ENCODE assay signal across 16 cellular contexts in genomic region chr2:157722580-157723234, GRCh38.
A peak's percentile ranks its signal among the peaks of the same experiment; 100 is the strongest.
DNase-seq lines count a peak whose midpoint lies in the region; ATAC-seq, FAIRE-seq and TF ChIP-seq lines count a peak whose summit lies in the region.
"Had no signal": no experiment of that assay in that cellular context is flagged by ENCODE, and none has a peak within 500 bp of the region (broad histone marks: within the 10 kb centered on the region; RNA-seq: fewer than 3 reads in every experiment).

No MANE protein-coding gene starts in this region.

- TF ChIP-seq RAD21 in IMR-90 (IDR thresholded peaks at IDR 0.05; ENCODE audit: low read length), result no peak

- intact Hi-C loops in IMR-90 (cut with micrococcal nuclease), result no loop called here
- intact Hi-C loops in OCI-LY7 (cut with micrococcal nuclease; ENCODE audit: unreplicated experiment), result no loop called here

- H3K56ac ChIP-seq in IMR-90 (ENCODE audit: extremely low read depth, insufficient read depth, low read length), result no peak overlapping the region

- H4K91ac ChIP-seq in IMR-90 (ENCODE audit: insufficient read depth, low read depth, low read length), result no peak overlapping the region

- H3K27me3 ChIP-seq in IMR-90 (ENCODE audit: control insufficient read depth, insufficient read depth, low read length), result no peaks in the 10 kb centered on the region
- H3K27me3 ChIP-seq: left lung, SJSA1, vagina had no signal

- CTCF ChIA-PET in IMR-90 (lab: Yijun Ruan, JAX) (no interaction called here), OCI-LY7 (lab: Charles Lee; ENCODE audit: unreplicated experiment) (no interaction called here)

- no peak overlapping the region for H3K23ac ChIP-seq in IMR-90 (ENCODE audit: low read depth, low read length)

- H2AK9ac ChIP-seq in IMR-90 (replicated peaks; ENCODE audit: low read depth, low read length, poor library complexity), result no peak overlapping the region

- H3K18ac ChIP-seq in IMR-90 (ENCODE audit: low read depth, low read length), result no peak overlapping the region

- H2BK20ac ChIP-seq in IMR-90 (ENCODE audit: low read depth, low read length), result no peak overlapping the region

- H3K79me1 ChIP-seq in IMR-90 (ENCODE audit: low read depth in 1 of 2, low read length in 2 of 2), result no peaks in the 10 kb centered on the region; a peak in 1 of 4 replicates

- H3K9ac ChIP-seq in IMR-90 (ENCODE audit: low read depth, low read length), result no peak overlapping the region

- no peaks in the 10 kb centered on the region for H3K9me1 ChIP-seq in IMR-90 (ENCODE audit: insufficient read depth, low read length)

- H3K36me3 ChIP-seq in IMR-90 (ENCODE audit: control insufficient read depth, insufficient read depth, low read length) (peaks cover 2% of the 10 kb centered on the region; the same call in 1 of the 2 replicates), OCI-LY7 (ENCODE audit: insufficient read depth, low read length) (no peaks in the 10 kb centered on the region)
- H3K36me3 ChIP-seq: SJSA1 had no signal

- H4K5ac ChIP-seq in IMR-90 (ENCODE audit: low read depth, low read length), result no peak overlapping the region

- H3K27ac ChIP-seq in IMR-90 (ENCODE audit: insufficient read depth, low read length) (no peak overlapping the region), OCI-LY7 (ENCODE audit: low read depth, low read length, poor library complexity, severe bottlenecking) (no peak overlapping the region)
- H3K27ac ChIP-seq: left lung, SJSA1, vagina had no signal

- H2BK5ac ChIP-seq in IMR-90 (ENCODE audit: low read depth, low read length, poor library complexity, severe bottlenecking), result no peak overlapping the region

- H2BK15ac ChIP-seq in IMR-90 (ENCODE audit: low read depth, low read length), result no peak overlapping the region

- ATAC-seq in IMR-90 (ENCODE audit: low read depth) (no peak), HG03039 (IDR thresholded peaks at IDR 0.05; ENCODE audit: unreplicated experiment) (no peak)
- ATAC-seq: left lung had no signal

- H3K4me1 ChIP-seq in IMR-90 (ENCODE audit: control insufficient read depth, insufficient read depth, low read length) (no peaks in the 10 kb centered on the region), OCI-LY7 (ENCODE audit: insufficient read depth, low read length, poor library complexity, severe bottlenecking) (no peaks in the 10 kb centered on the region)
- H3K4me1 ChIP-seq: left lung, SJSA1, vagina had no signal

- in situ Hi-C loops in IMR-90 (cut with MboI; ENCODE audit: low sequenced_read_pairs), result no loop called here

- peak; percentile 3 for DNase-seq in CD1c-positive myeloid dendritic cell (ENCODE audit: extremely low spot score)
- peak; percentile 11 for DNase-seq in IMR-90
- DNase-seq in OCI-LY7 (ENCODE audit: low spot score), result peak; percentile 31
- DNase-seq in epithelial cell of esophagus (ENCODE audit: low read depth), result peak; percentile 7
- DNase-seq in stimulated activated CD4-positive, alpha-beta T cell treated with anti-CD3 and anti-CD28 coated beads, Interleukin-2, amount 100 ng/mL, for 24 hours, result no peak
- no peak for DNase-seq in GM12891 (ENCODE audit: insufficient read length, low spot score)
- no peak for DNase-seq in medulla oblongata (ENCODE audit: extremely low spot score)
- DNase-seq: activated CD4-positive, CD25-positive, alpha-beta regulatory T cell treated with anti-CD3 and anti-CD28 coated beads, Interleukin-2, amount 50 U/mL, for 72 hours; activated gamma-delta T cell; glutamatergic neuron; left lung; NCI-H446 treated with DMSO at 0.1 percent for 48 hours had no signal

- POLR2A ChIA-PET in IMR-90 (lab: Charles Lee; ENCODE audit: unreplicated experiment) (no interaction called here), OCI-LY7 (lab: Charles Lee) (no interaction called here)

- no peaks in the 10 kb centered on the region for H3K9me2 ChIP-seq in OCI-LY7 (ENCODE audit: insufficient read depth, low read length)

- dilution Hi-C loops in IMR-90 (cut with HindIII; ENCODE audit: low sequenced_read_pairs, unreplicated experiment), result no loop called here

- H3K4me3 ChIP-seq in IMR-90 (ENCODE audit: insufficient read depth, low read depth, low read length) (no peak overlapping the region), OCI-LY7 (ENCODE audit: low read depth, low read length, poor library complexity, severe bottlenecking) (no peak overlapping the region), epithelial cell of esophagus (ENCODE audit: low read length) (no peak overlapping the region)
- H3K4me3 ChIP-seq: left lung, SJSA1, vagina had no signal

- H4K8ac ChIP-seq in IMR-90 (ENCODE audit: low read depth in 2 of 2, low read length in 2 of 2), result no peak overlapping the region

- no CpG with 5 or more reads among the region's 3 CpGs for WGBS in IMR-90 (ENCODE audit: extremely low coverage in 2 of 2, insufficient read length in 1 of 2), 2 experiments

- H3K4me2 ChIP-seq in IMR-90 (ENCODE audit: low read depth, low read length) (no peak overlapping the region), OCI-LY7 (ENCODE audit: low read length) (no peak overlapping the region)

- no peak overlapping the region for H3K14ac ChIP-seq in IMR-90 (replicated peaks; ENCODE audit: low read depth, low read length)

- H2AFZ ChIP-seq in IMR-90 (replicated peaks; ENCODE audit: low read length, poor library complexity) (no peak overlapping the region), OCI-LY7 (ENCODE audit: low read length) (no peak overlapping the region)

- TF ChIP-seq POLR2A in IMR-90 (IDR thresholded peaks at IDR 0.05; ENCODE audit: low read depth, low read length), result no peak
- no peak for TF ChIP-seq POLR2A in GM12891 (IDR thresholded peaks at IDR 0.05; ENCODE audit: low read depth, low read length)

- no peak overlapping the region for H2AK5ac ChIP-seq in IMR-90 (ENCODE audit: low read depth, low read length)

- TF ChIP-seq CTCF in IMR-90 (conservative IDR thresholded peaks at IDR 0.05; ENCODE audit: low read depth, low read length), result no peak
- no peak for TF ChIP-seq CTCF in OCI-LY7 (conservative IDR thresholded peaks at IDR 0.05; ENCODE audit: low read length)
- TF ChIP-seq CTCF in epithelial cell of esophagus (IDR thresholded peaks at IDR 0.05; ENCODE audit: insufficient read depth, low read depth, low read length, missing control alignments), result no peak

- peaks cover 3% of the 10 kb centered on the region for H3K9me3 ChIP-seq in IMR-90 (ENCODE audit: control insufficient read depth, insufficient read depth, low read length)
- peaks cover 12% of the 10 kb centered on the region; the same call in 1 of the 2 replicates for H3K9me3 ChIP-seq in OCI-LY7 (ENCODE audit: low read length)

- H4K20me1 ChIP-seq in IMR-90 (ENCODE audit: insufficient read depth, low read length), result no peaks in the 10 kb centered on the region
- H4K20me1 ChIP-seq in OCI-LY7 (ENCODE audit: insufficient read depth, low read length), result no peaks in the 10 kb centered on the region

- FAIRE-seq in GM12891 (lab: Jason Lieb, UNC), result no peak
- FAIRE-seq: H1 had no signal

- no peak overlapping the region for H3K4ac ChIP-seq in IMR-90 (ENCODE audit: low read depth, low read length)

- no peaks in the 10 kb centered on the region for H3K79me2 ChIP-seq in OCI-LY7 (ENCODE audit: insufficient read depth, low read depth, low read length)

- BruUV-seq in IMR-90 (replicated peaks; lab: Mats Ljungman, UMichigan), result no TSS peak
- no TSS peak for BruUV-seq in OCI-LY7 (replicated peaks; lab: Mats Ljungman, UMichigan)

- H2BK120ac ChIP-seq in IMR-90 (ENCODE audit: low read depth, low read length), result no peak overlapping the region

TF ChIP-seq in IMR-90, 13 proteins besides CTCF, POLR2A, EP300 and RAD21:
- TF ChIP-seq MAZ (IDR thresholded peaks at IDR 0.05; ENCODE audit: borderline replicate concordance, low read depth, low read length) (no peak), CEBPB (IDR thresholded peaks at IDR 0.05; ENCODE audit: low read depth, low read length) (no peak), SMC3 (IDR thresholded peaks at IDR 0.05; ENCODE audit: low read depth, low read length) (0 out of 2 replicates have a peak, but pooled peaks have one; percentile 2)

TF ChIP-seq in GM12891, 5 proteins besides CTCF, POLR2A, EP300 and RAD21:
- no peak for TF ChIP-seq SPI1 (IDR thresholded peaks at IDR 0.05; ENCODE audit: low read depth, low read length)
- TF ChIP-seq POU2F2 (IDR thresholded peaks at IDR 0.05; ENCODE audit: low read depth, low read length), result no peak
- no peak for TF ChIP-seq TAF1 (IDR thresholded peaks at IDR 0.05; ENCODE audit: low read depth, low read length)
- TF ChIP-seq POLR2AphosphoS5 (IDR thresholded peaks at IDR 0.05; ENCODE audit: low read depth, low read length), result no peak
- no peak for TF ChIP-seq PAX5 (IDR thresholded peaks at IDR 0.05; ENCODE audit: insufficient read depth, low read length, severe bottlenecking)

Comparison
In these comparisons a context has a peak if more than half of its experiments do, and no peak if none do; other contexts are left out.
1. DNase-seq: peak in CD1c-positive myeloid dendritic cell (single experiment), IMR-90 (single experiment), OCI-LY7 (single experiment) and epithelial cell of esophagus (single experiment); none in stimulated activated CD4-positive, alpha-beta T cell treated with anti-CD3 and anti-CD28 coated beads, Interleukin-2, amount 100 ng/mL, for 24 hours (0 of 2), GM12891 (single experiment) and medulla oblongata (single experiment).